10 cellular contexts compared by ENCODE assay signal in genomic region chr3:113276581-113277080, GRCh38.
A peak's percentile ranks its signal among the peaks of the same experiment; 100 is the strongest.
DNase-seq lines count a peak whose midpoint lies in the region; ATAC-seq and TF ChIP-seq lines count a peak whose summit lies in the region.
"Had no signal": no experiment of that assay in that cellular context is flagged by ENCODE, and none has a peak within 500 bp of the region (broad histone marks: within the 10 kb centered on the region; RNA-seq: fewer than 3 reads in every experiment).

No MANE protein-coding gene starts in this region.

- POLR2A ChIA-PET in OCI-LY7 (lab: Charles Lee): interaction anchor here (0.5 to 1.4 kb wide), 8 partner anchors 11 to 1166 kb away, joined by 3 to 7 read pairs (median 3); no protein-coding TSS in a partner anchor

- H3K4me3 ChIP-seq in OCI-LY7 (ENCODE audit: low read depth, low read length, poor library complexity, severe bottlenecking) (peak overlapping the region; percentile 24), colonic mucosa (no peak overlapping the region), mucosa of stomach (ENCODE audit: low read length) (peak overlapping the region; percentile 37), thoracic aorta (peak overlapping the region; percentile 67)
- H3K4me3 ChIP-seq: hepatocyte had no signal

- H3K4me1 ChIP-seq in OCI-LY7 (ENCODE audit: insufficient read depth, low read length, poor library complexity, severe bottlenecking) (peaks cover 17% of the 10 kb centered on the region), colonic mucosa (no peaks in the 10 kb centered on the region), mucosa of stomach (ENCODE audit: control insufficient read depth, insufficient read depth, low read length) (peaks cover 23% of the 10 kb centered on the region), thoracic aorta (ENCODE audit: control insufficient read depth in 1 of 2, low read depth in 2 of 2) (peaks cover 7 to 24% of the 10 kb centered on the region in 2 donors)

- H3K27ac ChIP-seq in OCI-LY7 (ENCODE audit: low read depth, low read length, poor library complexity, severe bottlenecking) (no peak overlapping the region), colonic mucosa (peak overlapping the region; percentile 47), thoracic aorta (peak overlapping the region; percentile 80 to 87)
- H3K27ac ChIP-seq: hepatocyte, HL-60 had no signal

- H3K9me2 ChIP-seq in OCI-LY7 (ENCODE audit: insufficient read depth, low read length): no peaks in the 10 kb centered on the region

- H3K27me3 ChIP-seq in colonic mucosa (no peaks in the 10 kb centered on the region), mucosa of stomach (ENCODE audit: control insufficient read depth, insufficient read depth, low read length) (no peaks in the 10 kb centered on the region), thoracic aorta (replicated peaks; ENCODE audit: insufficient read depth) (no peaks in the 10 kb centered on the region)
- H3K27me3 ChIP-seq: hepatocyte had no signal

- H3K36me3 ChIP-seq in OCI-LY7 (ENCODE audit: insufficient read depth, low read length) (no peaks in the 10 kb centered on the region), colonic mucosa (no peaks in the 10 kb centered on the region), mucosa of stomach (ENCODE audit: control insufficient read depth, insufficient read depth, low read length) (no peaks in the 10 kb centered on the region), thoracic aorta (no peaks in the 10 kb centered on the region)

- DNase-seq in OCI-LY7 (ENCODE audit: low spot score) (no peak), colonic mucosa (no peak), thoracic aorta (ENCODE audit: low spot score) (no peak), hippocampal formation (lab: John Stamatoyannopoulos, UW) (no peak)
- DNase-seq in activated CD4-positive, CD25-positive, alpha-beta regulatory T cell (lab: John Stamatoyannopoulos, UW): no peak
- DNase-seq: stimulated activated CD4-positive, alpha-beta T cell treated with anti-CD3 and anti-CD28 coated beads, Interleukin-12 subunit alpha, Interleukin-12 subunit beta, amount 100 ng/mL, for 4 hours had no signal

- BruUV-seq in OCI-LY7 (replicated peaks; lab: Mats Ljungman, UMichigan): no TSS peak

- peak overlapping the region; percentile 70 for H2AFZ ChIP-seq in OCI-LY7 (ENCODE audit: low read length)
- H2AFZ ChIP-seq: hepatocyte had no signal

- H3K79me2 ChIP-seq in OCI-LY7 (ENCODE audit: insufficient read depth, low read depth, low read length): no peaks in the 10 kb centered on the region
- H3K79me2 ChIP-seq: hepatocyte had no signal

- TF ChIP-seq CTCF in OCI-LY7 (conservative IDR thresholded peaks at IDR 0.05; ENCODE audit: low read length) (no peak), colonic mucosa (IDR thresholded peaks at IDR 0.05) (no peak), thoracic aorta (IDR thresholded peaks at IDR 0.05) (no peak)

- H3K4me2 ChIP-seq in OCI-LY7 (ENCODE audit: low read length): peak overlapping the region; percentile 54
- H3K4me2 ChIP-seq: hepatocyte had no signal

- CTCF ChIA-PET in OCI-LY7 (lab: Charles Lee; ENCODE audit: unreplicated experiment): no interaction called here

- no peaks in the 10 kb centered on the region for H4K20me1 ChIP-seq in OCI-LY7 (ENCODE audit: insufficient read depth, low read length)

- H3K9ac ChIP-seq in colonic mucosa (ENCODE audit: low read depth in 2 of 2, low read length in 2 of 2) (no peak overlapping the region), mucosa of stomach (ENCODE audit: low read length) (peak overlapping the region; percentile 62)

- intact Hi-C loops in OCI-LY7 (cut with micrococcal nuclease; ENCODE audit: unreplicated experiment): no loop called here
- intact Hi-C loops in colonic mucosa (cut with DNase I): no loop called here

- no peak for ATAC-seq in thoracic aorta (ENCODE audit: insufficient number of reproducible peaks, low FRiP score, low read depth)
- no peak for ATAC-seq in HG02852 (IDR thresholded peaks at IDR 0.05; ENCODE audit: unreplicated experiment)

- H3K9me3 ChIP-seq in OCI-LY7 (ENCODE audit: low read length): no peaks in the 10 kb centered on the region
- H3K9me3 ChIP-seq in colonic mucosa: no peaks in the 10 kb centered on the region
- H3K9me3 ChIP-seq in mucosa of stomach (ENCODE audit: control insufficient read depth, low read length): no peaks in the 10 kb centered on the region
- H3K9me3 ChIP-seq in thoracic aorta: no peaks in the 10 kb centered on the region
